Comparison of ENCODE assay signal across 29 cellular contexts in genomic region chr4:76096076-76096475, GRCh38. TPM values are rescaled to one million over a fixed set of nuclear protein-coding genes. Genes with fewer than 3 reads are reported as not detected.
"Had no signal": no experiment of that assay in that cellular context is flagged by ENCODE, and none has a peak within 500 bp of the region (broad histone marks: within the 10 kb centered on the region; RNA-seq: fewer than 3 reads in every experiment).

No MANE protein-coding gene starts in this region.

- H3K4me2 ChIP-seq: hepatocyte, neural progenitor cell had no signal

- H3K9me3 ChIP-seq: heart right ventricle, left ventricle myocardium inferior, neutrophil, psoas muscle, stomach, testis, thyroid gland, transverse colon, upper lobe of right lung had no signal

- H3K4me1 Mint-ChIP-seq: memory B cell; naive thymus-derived CD8-positive, alpha-beta T cell; nephron; stimulated activated naive B cell treated with anti-CD40 and anti-IgM and Interleukin-4, amounts not matched to agents 10 μg/mL and 1 μg/mL and 100 μg/mL, for 72 hours had no signal

- H3K36me3 Mint-ChIP-seq: memory B cell; naive thymus-derived CD8-positive, alpha-beta T cell; neural progenitor cell; stimulated activated naive B cell treated with anti-CD40 and anti-IgM and Interleukin-4, amounts not matched to agents 10 μg/mL and 1 μg/mL and 100 μg/mL, for 72 hours had no signal

- H2AFZ ChIP-seq: hepatocyte, neural progenitor cell, parathyroid adenoma had no signal

- H3K4me3 ChIP-seq: heart right ventricle, hepatocyte, left ventricle myocardium inferior, lung, neural progenitor cell, psoas muscle, skin epidermis, stomach, testis, thyroid gland, transverse colon, upper lobe of right lung had no signal

- H3K36me3 ChIP-seq: heart right ventricle, left ventricle myocardium inferior, neural progenitor cell, neutrophil, stomach, thyroid gland, transverse colon, upper lobe of right lung had no signal

- H3K27me3 Mint-ChIP-seq: memory B cell had no signal

- DNase-seq: heart right ventricle; islet precursor cell; left ventricle myocardium inferior; naive thymus-derived CD8-positive, alpha-beta T cell; occipital lobe; psoas muscle; stimulated activated CD4-positive, alpha-beta T cell treated with anti-CD3 and anti-CD28 coated beads, Interleukin-12 subunit alpha, Interleukin-12 subunit beta, amount 100 ng/mL, for 4 hours; stimulated activated CD4-positive, alpha-beta T cell treated with anti-CD3 and anti-CD28 coated beads, Interleukin-15, amount 100 ng/mL, for 24 hours; stimulated activated CD4-positive, alpha-beta T cell treated with anti-CD3 and anti-CD28 coated beads, Interleukin-2, amount 100 ng/mL, for 24 hours; stimulated activated CD4-positive, alpha-beta T cell treated with anti-CD3 and anti-CD28 coated beads, Interleukin-4, amount 100 ng/mL, for 1 hour; stimulated activated naive B cell treated with anti-CD40 and anti-IgM and Interleukin-4, amounts not matched to agents 10 μg/mL and 1 μg/mL and 100 μg/mL, for 72 hours; stimulated activated naive CD8-positive, alpha-beta T cell treated with anti-CD3 and anti-CD28 coated beads, Interleukin-15, Interleukin-2, amounts not matched to agents 100 U/mL and 50 U/mL, for 24 hours; stomach; testis; thyroid gland; transverse colon; upper lobe of right lung had no signal

- H3K4me1 ChIP-seq: neural progenitor cell, parathyroid adenoma, stomach, testis, thyroid gland, transverse colon, upper lobe of right lung had no signal

- H3K79me2 ChIP-seq: hepatocyte, parathyroid adenoma had no signal

- ATAC-seq: heart right ventricle; naive thymus-derived CD8-positive, alpha-beta T cell; psoas muscle; sciatic nerve; stimulated activated naive CD8-positive, alpha-beta T cell treated with anti-CD3 and anti-CD28 coated beads, Interleukin-15, Interleukin-2, amounts not matched to agents 100 U/mL and 50 U/mL, for 24 hours; upper lobe of right lung had no signal

- H3K27me3 ChIP-seq: heart right ventricle, hepatocyte, neural progenitor cell, neutrophil, stomach, testis, transverse colon, upper lobe of right lung had no signal

- H3K27ac ChIP-seq: heart right ventricle, hepatocyte, left ventricle myocardium inferior, neural progenitor cell, neutrophil, parathyroid adenoma, psoas muscle, skin epidermis, stomach, testis, thyroid gland, transverse colon, upper lobe of right lung had no signal

- H3K27ac Mint-ChIP-seq: memory B cell; naive thymus-derived CD8-positive, alpha-beta T cell; nephron; stimulated activated naive B cell treated with anti-CD40 and anti-IgM and Interleukin-4, amounts not matched to agents 10 μg/mL and 1 μg/mL and 100 μg/mL, for 72 hours had no signal

- H3K9me3 Mint-ChIP-seq: memory B cell; naive thymus-derived CD8-positive, alpha-beta T cell; nephron; neural progenitor cell; stimulated activated naive B cell treated with anti-CD40 and anti-IgM and Interleukin-4, amounts not matched to agents 10 μg/mL and 1 μg/mL and 100 μg/mL, for 72 hours had no signal

- H3K4me3 Mint-ChIP-seq: memory B cell; naive thymus-derived CD8-positive, alpha-beta T cell; nephron; neural progenitor cell; stimulated activated naive B cell treated with anti-CD40 and anti-IgM and Interleukin-4, amounts not matched to agents 10 μg/mL and 1 μg/mL and 100 μg/mL, for 72 hours had no signal

- H3K9ac ChIP-seq: neural progenitor cell, parathyroid adenoma had no signal

RNA-seq across cellular contexts. Expression of gene ART3, which starts 21.6 kb away (rescaled TPM):
- total RNA-seq: kidney epithelial cell; mesenteric fat pad; naive thymus-derived CD8-positive, alpha-beta T cell; osteocyte; upper lobe of right lung had no signal
- polyA plus RNA-seq: naive thymus-derived CD8-positive, alpha-beta T cell had no signal
